In genomic region chr11:75852406-75853017, GRCh38 we compare ENCODE assay signal across 2 cellular contexts.
TF ChIP-seq lines count a peak whose summit lies in the region.

No MANE protein-coding gene starts in this region.

TF ChIP-seq in HEK293, 187 proteins besides CTCF, POLR2A, EP300 and RAD21 (continued from another document):
- peak; percentile 69 for TF ChIP-seq PRDM6 (tag by site-specific recombination; IDR thresholded peaks at IDR 0.05)
- TF ChIP-seq HIC1 (tag by site-specific recombination; IDR thresholded peaks at IDR 0.05) = 0 out of 2 replicates have a peak, but pooled peaks have one; percentile 26
- TF ChIP-seq ZNF423 (tag by site-specific recombination; IDR thresholded peaks at IDR 0.05) = no peak
- TF ChIP-seq, protein P1, sequence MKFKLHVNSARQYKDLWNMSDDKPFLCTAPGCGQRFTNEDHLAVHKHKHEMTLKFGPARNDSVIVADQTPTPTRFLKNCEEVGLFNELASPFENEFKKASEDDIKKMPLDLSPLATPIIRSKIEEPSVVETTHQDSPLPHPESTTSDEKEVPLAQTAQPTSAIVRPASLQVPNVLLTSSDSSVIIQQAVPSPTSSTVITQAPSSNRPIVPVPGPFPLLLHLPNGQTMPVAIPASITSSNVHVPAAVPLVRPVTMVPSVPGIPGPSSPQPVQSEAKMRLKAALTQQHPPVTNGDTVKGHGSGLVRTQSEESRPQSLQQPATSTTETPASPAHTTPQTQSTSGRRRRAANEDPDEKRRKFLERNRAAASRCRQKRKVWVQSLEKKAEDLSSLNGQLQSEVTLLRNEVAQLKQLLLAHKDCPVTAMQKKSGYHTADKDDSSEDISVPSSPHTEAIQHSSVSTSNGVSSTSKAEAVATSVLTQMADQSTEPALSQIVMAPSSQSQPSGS (tag by site-specific recombination; IDR thresholded peaks at IDR 0.05; ENCODE audit: low read depth) = peak; percentile 83
- TF ChIP-seq, protein P2, sequence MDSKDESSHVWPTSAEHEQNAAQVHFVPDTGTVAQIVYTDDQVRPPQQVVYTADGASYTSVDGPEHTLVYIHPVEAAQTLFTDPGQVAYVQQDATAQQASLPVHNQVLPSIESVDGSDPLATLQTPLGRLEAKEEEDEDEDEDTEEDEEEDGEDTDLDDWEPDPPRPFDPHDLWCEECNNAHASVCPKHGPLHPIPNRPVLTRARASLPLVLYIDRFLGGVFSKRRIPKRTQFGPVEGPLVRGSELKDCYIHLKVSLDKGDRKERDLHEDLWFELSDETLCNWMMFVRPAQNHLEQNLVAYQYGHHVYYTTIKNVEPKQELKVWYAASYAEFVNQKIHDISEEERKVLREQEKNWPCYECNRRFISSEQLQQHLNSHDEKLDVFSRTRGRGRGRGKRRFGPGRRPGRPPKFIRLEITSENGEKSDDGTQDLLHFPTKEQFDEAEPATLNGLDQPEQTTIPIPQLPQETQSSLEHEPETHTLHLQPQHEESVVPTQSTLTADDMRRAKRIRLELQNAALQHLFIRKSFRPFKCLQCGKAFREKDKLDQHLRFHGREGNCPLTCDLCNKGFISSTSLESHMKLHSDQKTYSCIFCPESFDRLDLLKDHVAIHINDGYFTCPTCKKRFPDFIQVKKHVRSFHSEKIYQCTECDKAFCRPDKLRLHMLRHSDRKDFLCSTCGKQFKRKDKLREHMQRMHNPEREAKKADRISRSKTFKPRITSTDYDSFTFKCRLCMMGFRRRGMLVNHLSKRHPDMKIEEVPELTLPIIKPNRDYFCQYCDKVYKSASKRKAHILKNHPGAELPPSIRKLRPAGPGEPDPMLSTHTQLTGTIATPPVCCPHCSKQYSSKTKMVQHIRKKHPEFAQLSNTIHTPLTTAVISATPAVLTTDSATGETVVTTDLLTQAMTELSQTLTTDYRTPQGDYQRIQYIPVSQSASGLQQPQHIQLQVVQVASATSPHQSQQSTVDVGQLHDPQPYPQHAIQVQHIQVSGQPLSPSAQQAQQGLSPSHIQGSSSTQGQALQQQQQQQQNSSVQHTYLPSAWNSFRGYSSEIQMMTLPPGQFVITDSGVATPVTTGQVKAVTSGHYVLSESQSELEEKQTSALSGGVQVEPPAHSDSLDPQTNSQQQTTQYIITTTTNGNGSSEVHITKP (tag by site-specific recombination; IDR thresholded peaks at IDR 0.05) = no peak
- TF ChIP-seq ZNF600 (tag by site-specific recombination; IDR thresholded peaks at IDR 0.05) = no peak
- no peak for TF ChIP-seq ZNF707 (tag by site-specific recombination; IDR thresholded peaks at IDR 0.05)
- TF ChIP-seq ZNF560 (tag by site-specific recombination; IDR thresholded peaks at IDR 0.05; ENCODE audit: borderline replicate concordance) = no peak
- TF ChIP-seq ZNF366 (tag by site-specific recombination; conservative IDR thresholded peaks at IDR 0.05) = peak; percentile 42; the same call in 1 of the 2 replicates
- TF ChIP-seq ZNF10 (tag by site-specific recombination; IDR thresholded peaks at IDR 0.05) = no peak
- TF ChIP-seq ZNF580 (tag by site-specific recombination; IDR thresholded peaks at IDR 0.05) = no peak
- TF ChIP-seq ZNF169 (tag by site-specific recombination; IDR thresholded peaks at IDR 0.05) = no peak
- TF ChIP-seq SP3 (tag by site-specific recombination; IDR thresholded peaks at IDR 0.05) = no peak

TF ChIP-seq in GM12878, 131 proteins besides CTCF, POLR2A, EP300 and RAD21 (continued from another document):
- TF ChIP-seq TBL1XR1 (IDR thresholded peaks at IDR 0.05; ENCODE audit: low read depth, low read length) = no peak
- TF ChIP-seq MEF2B (IDR thresholded peaks at IDR 0.05; ENCODE audit: partially characterized antibody, poor library complexity, severe bottlenecking) = no peak
- TF ChIP-seq YBX1 (IDR thresholded peaks at IDR 0.05) = no peak
- no peak for TF ChIP-seq CBX3 (IDR thresholded peaks at IDR 0.05; ENCODE audit: borderline replicate concordance, low read depth)
- TF ChIP-seq POLR2AphosphoS2 (IDR thresholded peaks at IDR 0.05; ENCODE audit: low read depth, low read length) = no peak
- no peak for TF ChIP-seq ZBTB4 (CRISPR knock-in tag; IDR thresholded peaks at IDR 0.05)
- no peak for TF ChIP-seq GABPA (IDR thresholded peaks at IDR 0.05; ENCODE audit: low read depth)
